In the genomic region with DNA sequence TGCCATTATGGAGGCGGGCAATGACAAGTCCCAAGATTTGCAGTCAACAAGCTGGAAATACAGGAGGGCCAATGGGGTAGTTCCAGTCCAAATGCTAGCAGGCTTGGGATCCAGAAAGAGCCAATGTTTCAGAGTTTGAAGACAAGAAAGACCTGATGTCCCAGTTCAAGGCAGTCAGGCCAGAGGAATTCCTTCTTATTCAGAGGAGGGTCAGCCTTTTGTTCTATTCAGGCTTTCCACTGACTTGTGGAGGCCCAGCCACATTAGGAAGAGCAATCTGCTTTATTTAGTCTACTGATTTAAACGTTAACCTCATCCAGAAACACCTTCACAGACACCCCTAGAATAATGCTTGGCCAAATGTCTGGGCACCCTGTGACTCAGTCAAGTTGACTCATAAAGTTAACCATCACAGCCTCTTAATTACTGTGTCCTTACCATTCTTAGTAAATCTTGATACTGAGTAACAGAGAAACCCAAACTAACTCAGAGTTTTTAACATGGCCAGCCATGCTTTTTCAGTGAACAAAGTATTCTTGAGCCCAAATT, we compare ENCODE assay signal across 23 cellular contexts. TPM values are rescaled to one million over a fixed set of nuclear protein-coding genes. Genes with fewer than 3 reads are reported as not detected.
DNase-seq lines count a peak whose midpoint lies in the region; ATAC-seq and TF ChIP-seq lines count a peak whose summit lies in the region.
"Had no signal": no experiment of that assay in that cellular context is flagged by ENCODE, and none has a peak within 500 bp of the region (broad histone marks: within the 10 kb centered on the region; RNA-seq: fewer than 3 reads in every experiment).

No MANE protein-coding gene starts in this region.

- ATAC-seq in activated naive CD4-positive, alpha-beta T cell treated with anti-CD3 and anti-CD28 coated beads, Interleukin-2, amount 50 U/mL, for 72 hours = peak; percentile 74 to 100
- ATAC-seq in HG03378 (IDR thresholded peaks at IDR 0.05; ENCODE audit: unreplicated experiment) = peak; percentile 61
- peak; percentile 75 for ATAC-seq in foreskin keratinocyte
- ATAC-seq in stimulated activated naive CD8-positive, alpha-beta T cell treated with anti-CD3 and anti-CD28 coated beads, Interleukin-15, amount 100 ng/mL, for 72 hours = peak; percentile 80
- no peak for ATAC-seq in lower lobe of right lung
- no peak for ATAC-seq in HG02642 (IDR thresholded peaks at IDR 0.05; ENCODE audit: poor library complexity, unreplicated experiment)
- ATAC-seq: HCT116, K562 had no signal

- H3K9me3 Mint-ChIP-seq in activated naive CD4-positive, alpha-beta T cell treated with anti-CD3 and anti-CD28 coated beads, Interleukin-2, amount 50 U/mL, for 72 hours = peaks cover under 1 to 1% of the 10 kb centered on the region in 2 donors
- no peaks in the 10 kb centered on the region for H3K9me3 Mint-ChIP-seq in activated naive CD4-positive, alpha-beta T cell treated with anti-CD3 and anti-CD28 coated beads, Interleukin-2, amount 10 ng/mL, durations not matched to agents 7 days and 5 days
- H3K9me3 Mint-ChIP-seq in stimulated activated naive CD8-positive, alpha-beta T cell treated with anti-CD3 and anti-CD28 coated beads, Interleukin-15, amount 100 ng/mL, for 72 hours = peaks cover 0 to 3% of the 10 kb centered on the region in 2 donors

- CTCF ChIA-PET in activated naive CD4-positive, alpha-beta T cell treated with anti-CD3 and anti-CD28 coated beads, Interleukin-2, amount 10 ng/mL, durations not matched to agents 7 days and 5 days (lab: Charles Lee) = no interaction called here

- no peaks in the 10 kb centered on the region for H3K4me1 ChIP-seq in foreskin keratinocyte
- no peaks in the 10 kb centered on the region for H3K4me1 ChIP-seq in lower lobe of right lung
- H3K4me1 ChIP-seq: prostate gland had no signal

- no peaks in the 10 kb centered on the region for H3K9me3 ChIP-seq in lower lobe of right lung
- H3K9me3 ChIP-seq: prostate gland had no signal

- H3K27ac Mint-ChIP-seq in activated naive CD4-positive, alpha-beta T cell treated with anti-CD3 and anti-CD28 coated beads, Interleukin-2, amount 50 U/mL, for 72 hours = no peak overlapping the region
- H3K27ac Mint-ChIP-seq in activated naive CD4-positive, alpha-beta T cell treated with anti-CD3 and anti-CD28 coated beads, Interleukin-2, amount 10 ng/mL, durations not matched to agents 7 days and 5 days = no peak overlapping the region
- H3K27ac Mint-ChIP-seq in stimulated activated naive CD8-positive, alpha-beta T cell treated with anti-CD3 and anti-CD28 coated beads, Interleukin-15, amount 100 ng/mL, for 72 hours = peak overlapping the region in 1 of 2 donors; percentile 28
- H3K27ac Mint-ChIP-seq: nephron had no signal

- intact Hi-C loops in lower lobe of right lung (cut with DNase I) = no loop called here

- H3K36me3 ChIP-seq in lower lobe of right lung = no peaks in the 10 kb centered on the region
- H3K36me3 ChIP-seq: prostate gland had no signal

- no peak for DNase-seq in activated naive CD4-positive, alpha-beta T cell treated with anti-CD3 and anti-CD28 coated beads, Interleukin-2, amount 50 U/mL, for 72 hours (ENCODE audit: low spot score in 2 of 2)
- no peak for DNase-seq in activated naive CD4-positive, alpha-beta T cell treated with anti-CD3 and anti-CD28 coated beads, Interleukin-2, amount 10 ng/mL, durations not matched to agents 7 days and 5 days
- DNase-seq in foreskin keratinocyte (peak in 1 of 2 donors; percentile 9), hypothalamus (lab: John Stamatoyannopoulos, UW) (no peak), lower lobe of right lung (no peak)
- no peak for DNase-seq in stimulated activated naive CD8-positive, alpha-beta T cell treated with anti-CD3 and anti-CD28 coated beads, Interleukin-15, amount 100 ng/mL, for 72 hours
- DNase-seq: activated CD4-positive, CD25-positive, alpha-beta regulatory T cell treated with anti-CD3 and anti-CD28 coated beads, Interleukin-2, amount 50 U/mL, for 72 hours; activated gamma-delta T cell; amygdala; C1 segment of cervical spinal cord; GF-D8; islet precursor cell; mesendoderm; NCI-H2081; NCI-H446 treated with DMSO at 0.1 percent for 48 hours; stimulated activated CD4-positive, alpha-beta T cell treated with anti-CD3 and anti-CD28 coated beads, Interleukin-4, amount 100 ng/mL, for 24 hours had no signal

- TF ChIP-seq CTCF in foreskin keratinocyte (conservative IDR thresholded peaks at IDR 0.05) (no peak), lower lobe of right lung (IDR thresholded peaks at IDR 0.05) (no peak)

- H3K27me3 ChIP-seq in foreskin keratinocyte = no peaks in the 10 kb centered on the region
- no peaks in the 10 kb centered on the region for H3K27me3 ChIP-seq in lower lobe of right lung (ENCODE audit: low read depth)

- H3K27ac ChIP-seq in foreskin keratinocyte = no peak overlapping the region
- H3K27ac ChIP-seq in lower lobe of right lung = no peak overlapping the region
- H3K27ac ChIP-seq: prostate gland, SK-N-MC had no signal

- no peaks in the 10 kb centered on the region for H3K27me3 Mint-ChIP-seq in activated naive CD4-positive, alpha-beta T cell treated with anti-CD3 and anti-CD28 coated beads, Interleukin-2, amount 10 ng/mL, durations not matched to agents 7 days and 5 days
- peaks cover 15% of the 10 kb centered on the region for H3K27me3 Mint-ChIP-seq in stimulated activated naive CD8-positive, alpha-beta T cell treated with anti-CD3 and anti-CD28 coated beads, Interleukin-15, amount 100 ng/mL, for 72 hours

- H3K4me3 Mint-ChIP-seq in activated naive CD4-positive, alpha-beta T cell treated with anti-CD3 and anti-CD28 coated beads, Interleukin-2, amount 10 ng/mL, durations not matched to agents 7 days and 5 days = no peak overlapping the region
- no peak overlapping the region for H3K4me3 Mint-ChIP-seq in stimulated activated naive CD8-positive, alpha-beta T cell treated with anti-CD3 and anti-CD28 coated beads, Interleukin-15, amount 100 ng/mL, for 72 hours
- H3K4me3 Mint-ChIP-seq: nephron had no signal

- no peaks in the 10 kb centered on the region for H3K4me1 Mint-ChIP-seq in activated naive CD4-positive, alpha-beta T cell treated with anti-CD3 and anti-CD28 coated beads, Interleukin-2, amount 10 ng/mL, durations not matched to agents 7 days and 5 days
- H3K4me1 Mint-ChIP-seq in stimulated activated naive CD8-positive, alpha-beta T cell treated with anti-CD3 and anti-CD28 coated beads, Interleukin-15, amount 100 ng/mL, for 72 hours = peaks cover 5% of the 10 kb centered on the region
- H3K4me1 Mint-ChIP-seq: nephron had no signal

- H3K4me3 ChIP-seq in lower lobe of right lung = no peak overlapping the region
- H3K4me3 ChIP-seq: K562, prostate gland, SK-N-MC had no signal

- no peaks in the 10 kb centered on the region for H3K36me3 Mint-ChIP-seq in activated naive CD4-positive, alpha-beta T cell treated with anti-CD3 and anti-CD28 coated beads, Interleukin-2, amount 50 U/mL, for 72 hours
- H3K36me3 Mint-ChIP-seq in activated naive CD4-positive, alpha-beta T cell treated with anti-CD3 and anti-CD28 coated beads, Interleukin-2, amount 10 ng/mL, durations not matched to agents 7 days and 5 days = no peaks in the 10 kb centered on the region

RNA-seq across cellular contexts. Expression of gene NPHP3, which starts 50.9 kb away (rescaled TPM):
- total RNA-seq in activated naive CD4-positive, alpha-beta T cell treated with anti-CD3 and anti-CD28 coated beads, Interleukin-2, amount 50 U/mL, for 72 hours = 10 to 100 TPM; 18.2 to 23.5 TPM
- total RNA-seq in foreskin keratinocyte (12.7 and 12.8 TPM in 2 replicates), lower lobe of right lung (31.2 TPM)
- 3.4 and 4.2 TPM in 2 replicates for polyA plus RNA-seq in foreskin keratinocyte

Comparison
In these comparisons a context has a peak if more than half of its experiments do, and no peak if none do; other contexts are left out.
1. ATAC-seq: peak in activated naive CD4-positive, alpha-beta T cell treated with anti-CD3 and anti-CD28 coated beads, Interleukin-2, amount 50 U/mL, for 72 hours (2 of 2), HG03378 (single experiment), foreskin keratinocyte (single experiment) and stimulated activated naive CD8-positive, alpha-beta T cell treated with anti-CD3 and anti-CD28 coated beads, Interleukin-15, amount 100 ng/mL, for 72 hours (single experiment); none in lower lobe of right lung (0 of 2) and HG02642 (single experiment).